In the genomic region with DNA sequence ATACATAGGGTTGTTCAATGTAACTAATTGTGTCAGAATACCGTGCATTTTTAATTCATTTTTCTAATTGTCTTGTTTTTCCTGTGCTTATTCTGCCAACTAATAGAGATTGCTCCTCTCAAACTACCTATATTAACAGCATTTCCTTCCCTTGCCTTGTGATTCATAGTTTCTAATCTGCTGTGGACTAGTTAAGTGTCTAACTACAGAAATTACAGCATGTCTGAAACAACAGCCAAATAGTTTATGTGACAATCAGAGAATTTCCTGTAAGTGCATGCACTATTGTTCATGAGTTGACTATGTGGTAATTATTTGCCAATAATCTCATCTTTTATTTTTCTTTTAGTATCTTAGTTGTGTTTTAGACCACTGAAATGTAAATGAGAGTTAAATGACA, we compare ENCODE assay signal across 26 cellular contexts. TPM values are rescaled to one million over a fixed set of nuclear protein-coding genes. Genes with fewer than 3 reads are reported as not detected.
DNase-seq lines count a peak whose midpoint lies in the region; ATAC-seq and TF ChIP-seq lines count a peak whose summit lies in the region.
"Had no signal": no experiment of that assay in that cellular context is flagged by ENCODE, and none has a peak within 500 bp of the region (broad histone marks: within the 10 kb centered on the region; RNA-seq: fewer than 3 reads in every experiment).

No MANE protein-coding gene starts in this region.

- no peak overlapping the region for H3K4me3 Mint-ChIP-seq in activated CD4-positive, alpha-beta memory T cell treated with anti-CD3 and anti-CD28 coated beads, Interleukin-2, amount 10 ng/mL, durations not matched to agents 7 days and 5 days
- peak overlapping the region; percentile 23 for H3K4me3 Mint-ChIP-seq in stimulated activated effector memory CD8-positive, alpha-beta T cell treated with anti-CD3 and anti-CD28 coated beads, Interleukin-12 subunit alpha, Interleukin-12 subunit beta, amount 100 ng/mL, for 72 hours
- no peak overlapping the region for H3K4me3 Mint-ChIP-seq in type B pancreatic cell
- H3K4me3 Mint-ChIP-seq: activated CD4-positive, alpha-beta T cell treated with anti-CD3 and anti-CD28 coated beads, Interleukin-2, amount 10 ng/mL, durations not matched to agents 7 days and 5 days; activated naive CD8-positive, alpha-beta T cell; B cell; CD4-positive, alpha-beta memory T cell; dendritic cell treated with granulocyte-macrophage colony-stimulating factor and Interleukin-4, amounts not matched to agents 40 ng/mL and 50 ng/mL, for 4 days; nephron progenitor cell had no signal

- TF ChIP-seq CTCF in epithelial cell of esophagus (IDR thresholded peaks at IDR 0.05; ENCODE audit: insufficient read depth, low read depth, low read length, missing control alignments) (no peak), type B pancreatic cell (conservative IDR thresholded peaks at IDR 0.05) (no peak)

- CTCF ChIA-PET in activated CD4-positive, alpha-beta memory T cell treated with anti-CD3 and anti-CD28 coated beads, Interleukin-2, amount 10 ng/mL, durations not matched to agents 7 days and 5 days (lab: Charles Lee), result no interaction called here

- H3K4me1 Mint-ChIP-seq in activated CD4-positive, alpha-beta memory T cell treated with anti-CD3 and anti-CD28 coated beads, Interleukin-2, amount 10 ng/mL, durations not matched to agents 7 days and 5 days, result peaks cover 30% of the 10 kb centered on the region
- peaks cover 11% of the 10 kb centered on the region for H3K4me1 Mint-ChIP-seq in stimulated activated effector memory CD8-positive, alpha-beta T cell treated with anti-CD3 and anti-CD28 coated beads, Interleukin-12 subunit alpha, Interleukin-12 subunit beta, amount 100 ng/mL, for 72 hours
- peaks cover 13% of the 10 kb centered on the region for H3K4me1 Mint-ChIP-seq in type B pancreatic cell (ENCODE audit: unreplicated experiment)

- peak overlapping the region; percentile 74 to 96 for H3K27ac Mint-ChIP-seq in activated naive CD4-positive, alpha-beta T cell treated with anti-CD3 and anti-CD28 coated beads, Interleukin-2, amount 50 U/mL, for 72 hours
- peak overlapping the region; percentile 7 for H3K27ac Mint-ChIP-seq in activated CD4-positive, alpha-beta memory T cell treated with anti-CD3 and anti-CD28 coated beads, Interleukin-2, amount 10 ng/mL, durations not matched to agents 7 days and 5 days
- H3K27ac Mint-ChIP-seq in stimulated activated effector memory CD8-positive, alpha-beta T cell treated with anti-CD3 and anti-CD28 coated beads, Interleukin-12 subunit alpha, Interleukin-12 subunit beta, amount 100 ng/mL, for 72 hours, result peak overlapping the region; percentile 65
- no peak overlapping the region for H3K27ac Mint-ChIP-seq in type B pancreatic cell
- H3K27ac Mint-ChIP-seq: activated CD4-positive, alpha-beta T cell treated with anti-CD3 and anti-CD28 coated beads, Interleukin-2, amount 10 ng/mL, durations not matched to agents 7 days and 5 days; activated naive CD8-positive, alpha-beta T cell; B cell; CD4-positive, alpha-beta memory T cell; dendritic cell treated with granulocyte-macrophage colony-stimulating factor and Interleukin-4, amounts not matched to agents 40 ng/mL and 50 ng/mL, for 4 days; nephron progenitor cell had no signal

- POLR2A ChIA-PET in activated CD4-positive, alpha-beta memory T cell treated with anti-CD3 and anti-CD28 coated beads, Interleukin-2, amount 10 ng/mL, durations not matched to agents 7 days and 5 days (lab: Charles Lee), result no interaction called here

- peak in 1 of 2 donors; percentile 61 for ATAC-seq in activated naive CD4-positive, alpha-beta T cell treated with anti-CD3 and anti-CD28 coated beads, Interleukin-2, amount 50 U/mL, for 72 hours
- ATAC-seq in stimulated activated effector memory CD8-positive, alpha-beta T cell treated with anti-CD3 and anti-CD28 coated beads, Interleukin-12 subunit alpha, Interleukin-12 subunit beta, amount 100 ng/mL, for 72 hours, result peak; percentile 65
- ATAC-seq: left colon had no signal

- no peak for DNase-seq in activated naive CD4-positive, alpha-beta T cell treated with anti-CD3 and anti-CD28 coated beads, Interleukin-2, amount 50 U/mL, for 72 hours (ENCODE audit: low spot score in 2 of 2)
- no peak for DNase-seq in activated naive CD4-positive, alpha-beta T cell treated with anti-CD3 and anti-CD28 coated beads, Interleukin-2, amount 50 U/mL, for 16 hours
- DNase-seq in activated CD4-positive, alpha-beta memory T cell treated with anti-CD3 and anti-CD28 coated beads, Interleukin-2, amount 10 ng/mL, durations not matched to agents 7 days and 5 days, result no peak
- DNase-seq in epithelial cell of esophagus (ENCODE audit: low read depth) (peak; percentile 78), GM19238 (ENCODE audit: insufficient read length, low spot score) (no peak), NCI-H510A treated with DMSO at 0.1 percent for 48 hours (lab: John Stamatoyannopoulos, UW) (no peak), type B pancreatic cell (ENCODE audit: extremely low spot score, unreplicated experiment) (no peak)
- DNase-seq in stimulated activated effector memory CD8-positive, alpha-beta T cell treated with anti-CD3 and anti-CD28 coated beads, Interleukin-12 subunit alpha, Interleukin-12 subunit beta, amount 100 ng/mL, for 72 hours (ENCODE audit: low spot score in 2 of 2), result no peak
- DNase-seq: activated CD4-positive, alpha-beta T cell treated with anti-CD3 and anti-CD28 coated beads, Interleukin-2, amount 10 ng/mL, durations not matched to agents 7 days and 5 days; CD4-positive, alpha-beta memory T cell; central memory CD4-positive, alpha-beta T cell; left colon; NCI-H1048; NCI-H1694; NCI-H446; NCI-H82; nephron progenitor cell; retina; SJCRH30; stomach; T-helper 9 cell had no signal

- H3K36me3 Mint-ChIP-seq in activated naive CD4-positive, alpha-beta T cell treated with anti-CD3 and anti-CD28 coated beads, Interleukin-2, amount 50 U/mL, for 72 hours, result peaks cover 4 to 16% of the 10 kb centered on the region in 2 donors
- H3K36me3 Mint-ChIP-seq in activated CD4-positive, alpha-beta memory T cell treated with anti-CD3 and anti-CD28 coated beads, Interleukin-2, amount 10 ng/mL, durations not matched to agents 7 days and 5 days (ENCODE audit: low read depth), result peaks cover 9% of the 10 kb centered on the region
- H3K36me3 Mint-ChIP-seq in stimulated activated effector memory CD8-positive, alpha-beta T cell treated with anti-CD3 and anti-CD28 coated beads, Interleukin-12 subunit alpha, Interleukin-12 subunit beta, amount 100 ng/mL, for 72 hours, result no peaks in the 10 kb centered on the region
- H3K36me3 Mint-ChIP-seq in type B pancreatic cell, result peaks cover 17% of the 10 kb centered on the region
- H3K36me3 Mint-ChIP-seq: activated naive CD8-positive, alpha-beta T cell had no signal

- H3K9me3 Mint-ChIP-seq in activated naive CD4-positive, alpha-beta T cell treated with anti-CD3 and anti-CD28 coated beads, Interleukin-2, amount 50 U/mL, for 72 hours, result no peaks in the 10 kb centered on the region
- H3K9me3 Mint-ChIP-seq in activated CD4-positive, alpha-beta memory T cell treated with anti-CD3 and anti-CD28 coated beads, Interleukin-2, amount 10 ng/mL, durations not matched to agents 7 days and 5 days, result no peaks in the 10 kb centered on the region
- H3K9me3 Mint-ChIP-seq in stimulated activated effector memory CD8-positive, alpha-beta T cell treated with anti-CD3 and anti-CD28 coated beads, Interleukin-12 subunit alpha, Interleukin-12 subunit beta, amount 100 ng/mL, for 72 hours, result no peaks in the 10 kb centered on the region
- H3K9me3 Mint-ChIP-seq in type B pancreatic cell, result no peaks in the 10 kb centered on the region
- H3K9me3 Mint-ChIP-seq: activated CD4-positive, alpha-beta T cell treated with anti-CD3 and anti-CD28 coated beads, Interleukin-2, amount 10 ng/mL, durations not matched to agents 7 days and 5 days; CD4-positive, alpha-beta memory T cell; dendritic cell treated with granulocyte-macrophage colony-stimulating factor and Interleukin-4, amounts not matched to agents 40 ng/mL and 50 ng/mL, for 4 days; nephron progenitor cell had no signal

- no peak overlapping the region for H3K4me3 ChIP-seq in epithelial cell of esophagus (ENCODE audit: low read length)
- H3K4me3 ChIP-seq: ascending aorta, hepatocyte, SJCRH30, stomach had no signal

- H3K27me3 Mint-ChIP-seq in activated CD4-positive, alpha-beta memory T cell treated with anti-CD3 and anti-CD28 coated beads, Interleukin-2, amount 10 ng/mL, durations not matched to agents 7 days and 5 days, result no peaks in the 10 kb centered on the region
- no peaks in the 10 kb centered on the region for H3K27me3 Mint-ChIP-seq in type B pancreatic cell
- H3K27me3 Mint-ChIP-seq: activated CD4-positive, alpha-beta T cell treated with anti-CD3 and anti-CD28 coated beads, Interleukin-2, amount 10 ng/mL, durations not matched to agents 7 days and 5 days; activated naive CD8-positive, alpha-beta T cell; B cell; CD4-positive, alpha-beta memory T cell; dendritic cell treated with granulocyte-macrophage colony-stimulating factor and Interleukin-4, amounts not matched to agents 40 ng/mL and 50 ng/mL, for 4 days had no signal

RNA-seq across cellular contexts. Expression of a gene that starts 4.1 kb away (rescaled TPM):
- 10 to 100 TPM; 23.5 to 29.4 TPM for total RNA-seq in activated naive CD4-positive, alpha-beta T cell treated with anti-CD3 and anti-CD28 coated beads, Interleukin-2, amount 50 U/mL, for 72 hours
- 10 to 100 TPM; 25.7 to 27.0 TPM for total RNA-seq in activated CD4-positive, alpha-beta memory T cell treated with anti-CD3 and anti-CD28 coated beads, Interleukin-2, amount 10 ng/mL, durations not matched to agents 7 days and 5 days
- 37.4 and 39.1 TPM in 2 replicates for total RNA-seq in type B pancreatic cell (ENCODE audit: low replicate concordance)
